20 cellular contexts compared by ENCODE assay signal in the genomic region with DNA sequence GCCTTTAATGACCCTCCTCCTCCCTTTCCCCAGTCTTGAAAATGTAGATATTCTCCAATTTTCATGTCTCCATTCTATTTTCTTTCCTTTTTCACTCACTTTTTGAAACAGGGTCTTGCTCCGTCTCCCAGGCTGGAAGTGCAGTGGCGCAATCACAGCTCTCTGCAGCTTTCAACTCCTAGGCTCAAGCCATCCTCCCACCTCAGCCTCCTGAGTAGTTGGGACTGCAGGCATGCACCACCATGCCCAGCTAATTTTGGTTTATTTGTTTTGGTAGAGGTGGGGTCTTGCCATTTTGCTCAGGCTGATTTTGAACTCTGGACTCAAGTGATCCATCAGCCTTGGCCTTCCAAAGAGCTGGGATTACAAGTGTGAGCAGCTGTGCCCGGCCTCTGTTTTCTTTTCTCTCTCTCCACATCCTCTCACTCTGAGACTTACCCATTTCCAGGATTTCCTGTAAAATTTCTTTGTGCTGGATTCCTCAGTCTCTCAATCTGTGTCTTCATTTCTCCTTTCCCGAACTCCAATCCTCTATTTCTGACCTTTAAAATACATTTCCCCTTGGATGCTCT.
DNase-seq lines count a peak whose midpoint lies in the region; ATAC-seq, FAIRE-seq and TF ChIP-seq lines count a peak whose summit lies in the region.
"Had no signal": no experiment of that assay in that cellular context is flagged by ENCODE, and none has a peak within 500 bp of the region (broad histone marks: within the 10 kb centered on the region; RNA-seq: fewer than 3 reads in every experiment).

No MANE protein-coding gene starts in this region.

- H4K8ac ChIP-seq in trophoblast cell (ENCODE audit: low read depth, low read length), result no peak overlapping the region

- 32% methylated on average over 4 of the region's 4 CpGs for WGBS in HepG2 (ENCODE audit: low lambda C conversion rate)
- 70% methylated on average over 3 of the region's 4 CpGs for WGBS in right lobe of liver (ENCODE audit: insufficient coverage, low coverage, low lambda C conversion rate, missing lambda C conversion rate)
- whole genome bisulfite sequencing in trophoblast cell (ENCODE audit: extremely low coverage, insufficient coverage, insufficient read length), result no CpG with 5 or more reads among the region's 4 CpGs

- no peak overlapping the region for H2AK5ac ChIP-seq in trophoblast cell (ENCODE audit: low read length)

- CTCF ChIA-PET in HepG2 (lab: Yijun Ruan, JAX; ENCODE audit: low intra/inter-chr PET ratio, low total read pairs), result no interaction called here

- H3K4me3 ChIP-seq in HepG2 (replicated peaks in 1 of 3; ENCODE audit: insufficient read depth in 1 of 3, low read depth in 2 of 3, low read length in 3 of 3) (no peak overlapping the region), right lobe of liver (no peak overlapping the region), trophoblast cell (ENCODE audit: low read depth, low read length) (no peak overlapping the region)

- no peak overlapping the region for H3K27ac ChIP-seq in HepG2 (ENCODE audit: extremely low read length, insufficient read depth, low read length)
- no peak overlapping the region for H3K27ac ChIP-seq in right lobe of liver
- H3K27ac ChIP-seq in trophoblast cell (ENCODE audit: low read depth, low read length), result no peak overlapping the region

- no peak overlapping the region for H3K23ac ChIP-seq in trophoblast cell (ENCODE audit: low read length)

- no peak overlapping the region for H3K18ac ChIP-seq in trophoblast cell (ENCODE audit: low read length)

- no peaks in the 10 kb centered on the region for H4K20me1 ChIP-seq in HepG2 (ENCODE audit: insufficient read depth, low read length)

- TF ChIP-seq POLR2A in HepG2 (IDR thresholded peaks at IDR 0.05; ENCODE audit: insufficient read depth in 1 of 2, low read depth in 2 of 2, low read length in 2 of 2), result no peak
- TF ChIP-seq POLR2A in right lobe of liver (IDR thresholded peaks at IDR 0.05), result no peak

- H3K9ac ChIP-seq in HepG2 (ENCODE audit: insufficient read depth, low read depth, low read length) (no peak overlapping the region), trophoblast cell (ENCODE audit: low read length) (no peak overlapping the region)

- peak overlapping the region; percentile 9 for H3K14ac ChIP-seq in trophoblast cell (ENCODE audit: low read length)

- H3K27me3 ChIP-seq in HepG2 (ENCODE audit: control insufficient read depth in 1 of 2, insufficient read depth in 2 of 2, low read length in 2 of 2) (peaks cover 1 to 57% of the 10 kb centered on the region in 2 experiments; a peak in 4 of 5 replicates), right lobe of liver (no peaks in the 10 kb centered on the region), trophoblast cell (ENCODE audit: insufficient read depth, low read length) (no peaks in the 10 kb centered on the region)

- peak overlapping the region; percentile 60 for H2BK12ac ChIP-seq in trophoblast cell (ENCODE audit: low read length)

- H3K4ac ChIP-seq in trophoblast cell (ENCODE audit: low read depth, low read length), result no peak overlapping the region

- TF ChIP-seq RAD21 in HepG2 (CRISPR knock-in tag; IDR thresholded peaks at IDR 0.05), result no peak

- no TSS peak for BruUV-seq in HepG2 (replicated peaks; lab: Mats Ljungman, UMichigan)

- TF ChIP-seq EP300 in HepG2 (IDR thresholded peaks at IDR 0.05; ENCODE audit: low read depth in 2 of 2, low read length in 2 of 2), result no peak
- no peak for TF ChIP-seq EP300 in HepG2 (CRISPR knock-in tag; IDR thresholded peaks at IDR 0.05; ENCODE audit: borderline replicate concordance)

- peak overlapping the region; percentile 54 for H2BK120ac ChIP-seq in trophoblast cell (ENCODE audit: insufficient read depth, low read length, poor library complexity)

- in situ Hi-C loops in HepG2 (cut with HindIII; ENCODE audit: extremely low pct_ligation_motif_present, low pct_unique_long_range_greater_than_20kb), result no loop called here

- peaks cover 53% of the 10 kb centered on the region for H3K79me1 ChIP-seq in trophoblast cell (ENCODE audit: low read length)

- H2AFZ ChIP-seq in HepG2 (ENCODE audit: low read length) (no peak overlapping the region), trophoblast cell (ENCODE audit: insufficient read depth, low read length, poor library complexity) (no peak overlapping the region)

- POLR2A ChIA-PET in HepG2 (lab: Yijun Ruan, JAX), result no interaction called here

- DNase-seq in HepG2 (ENCODE audit: low spot score) (no peak), right lobe of liver (no peak), dermis blood vessel endothelial cell (peak; percentile 36), trophoblast cell (no peak), nucleus accumbens (lab: John Stamatoyannopoulos, UW) (no peak), EL (no peak)
- DNase-seq in NK-92 treated with Interleukin-12 subunit alpha and Interleukin-12 subunit beta, amount 100 ng/mL, for 24 hours (lab: John Stamatoyannopoulos, UW), result no peak
- DNase-seq: activated CD4-positive, CD25-positive, alpha-beta regulatory T cell treated with anti-CD3 and anti-CD28 coated beads, Interleukin-2, amount 50 U/mL, for 72 hours; activated gamma-delta T cell; COR-L47; cortex of kidney; erythroblast; mesenchymal stem cell; NCI-H2029 treated with DMSO at 0.1 percent for 48 hours; NCI-H510A; OCI-M1; stimulated activated CD4-positive, alpha-beta T cell treated with anti-CD3 and anti-CD28 coated beads, Interleukin-15, amount 100 ng/mL, for 24 hours; stimulated activated naive CD4-positive, alpha-beta T cell treated with Interleukin-2 at 50 U/mL for 16 hours had no signal

- H3K4me1 ChIP-seq in HepG2 (ENCODE audit: insufficient read depth, low read length) (peaks cover 22% of the 10 kb centered on the region), right lobe of liver (no peaks in the 10 kb centered on the region), trophoblast cell (ENCODE audit: control insufficient read depth in 1 of 2, insufficient read depth in 2 of 2, low read length in 2 of 2) (peaks cover 48 to 53% of the 10 kb centered on the region in 2 experiments)

- no peaks in the 10 kb centered on the region for H3K36me3 ChIP-seq in HepG2 (replicated peaks in 1 of 2; ENCODE audit: control insufficient read depth in 1 of 2, insufficient read depth in 2 of 2, low read length in 2 of 2)
- no peaks in the 10 kb centered on the region for H3K36me3 ChIP-seq in right lobe of liver
- no peaks in the 10 kb centered on the region for H3K36me3 ChIP-seq in trophoblast cell (ENCODE audit: control insufficient read depth in 1 of 2, insufficient read depth in 2 of 2, low read length in 2 of 2)

- ATAC-seq in HepG2, result no peak
- ATAC-seq in right lobe of liver, result no peak
- no peak for ATAC-seq in GM19328 (IDR thresholded peaks at IDR 0.05; ENCODE audit: unreplicated experiment)

- H3K79me2 ChIP-seq in HepG2 (ENCODE audit: insufficient read depth, low read length), result no peaks in the 10 kb centered on the region
- peaks cover 10% of the 10 kb centered on the region for H3K79me2 ChIP-seq in trophoblast cell (ENCODE audit: control insufficient read depth, insufficient read depth, low read length, poor library complexity)

- FAIRE-seq in HepG2 (lab: Jason Lieb, UNC), result no peak
- FAIRE-seq: islet of Langerhans had no signal

- intact Hi-C loops in HepG2 (cut with micrococcal nuclease; ENCODE audit: unreplicated experiment) (no loop called here), right lobe of liver (cut with DNase I) (no loop called here)

- H4K12ac ChIP-seq in trophoblast cell (ENCODE audit: low read depth, low read length), result no peak overlapping the region

- H4K91ac ChIP-seq in trophoblast cell (ENCODE audit: low read depth, low read length), result peak overlapping the region; percentile 50

- H3K9me3 ChIP-seq in HepG2 (ENCODE audit: low read length) (no peaks in the 10 kb centered on the region), right lobe of liver (no peaks in the 10 kb centered on the region), trophoblast cell (ENCODE audit: insufficient read depth, low read depth, low read length) (peaks cover 2% of the 10 kb centered on the region)

- no peak for TF ChIP-seq CTCF in HepG2 (CRISPR knock-in tag; IDR thresholded peaks at IDR 0.05)
- TF ChIP-seq CTCF in right lobe of liver (IDR thresholded peaks at IDR 0.05), result no peak

- H3K4me2 ChIP-seq in HepG2 (ENCODE audit: low read depth, low read length), result no peak overlapping the region
- H3K4me2 ChIP-seq in trophoblast cell (ENCODE audit: low read length), result no peak overlapping the region

- H2BK5ac ChIP-seq in trophoblast cell (ENCODE audit: low read depth, low read length, poor library complexity), result no peak overlapping the region

TF ChIP-seq in HepG2, 621 proteins besides CTCF, POLR2A, EP300 and RAD21:
- no peak for TF ChIP-seq DMAP1 (CRISPR knock-in tag; IDR thresholded peaks at IDR 0.05)
- TF ChIP-seq ZBTB38 (CRISPR knock-in tag; IDR thresholded peaks at IDR 0.05), result no peak
- 0 out of 2 replicates have a peak, but pooled peaks have one; percentile 26 for TF ChIP-seq CEBPG (CRISPR knock-in tag; IDR thresholded peaks at IDR 0.05)
- TF ChIP-seq CEBPB (IDR thresholded peaks at IDR 0.05; ENCODE audit: borderline replicate concordance, low read depth, low read length), result peak; percentile 71
- TF ChIP-seq ESRRA (CRISPR knock-in tag; IDR thresholded peaks at IDR 0.05; ENCODE audit: low read depth), result no peak
